ENCODE assay signal across 8 cellular contexts in the genomic region with DNA sequence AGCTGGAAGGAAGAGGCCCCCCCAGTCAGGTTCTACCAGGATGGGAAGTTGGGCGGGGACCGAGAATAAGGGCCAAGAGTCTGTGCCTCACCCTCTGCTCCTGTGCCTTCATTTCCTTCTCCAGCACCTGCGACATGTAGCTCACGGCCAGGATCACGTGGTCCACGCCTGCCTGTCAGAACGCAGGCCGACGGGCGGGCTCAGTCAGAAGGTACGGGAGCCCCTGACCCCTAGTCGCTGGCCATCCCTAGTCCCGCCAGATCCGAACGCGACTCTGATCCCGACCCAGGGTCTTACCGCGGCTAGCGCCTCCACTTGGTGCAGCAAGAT. TPM values are rescaled to one million over a fixed set of nuclear protein-coding genes. Genes with fewer than 3 reads are reported as not detected.
DNase-seq lines count a peak whose midpoint lies in the region; ATAC-seq and TF ChIP-seq lines count a peak whose summit lies in the region.

No MANE protein-coding gene starts in this region.

- peak overlapping the region; percentile 95 for H3K27ac Mint-ChIP-seq in activated T-helper 1 cell treated with anti-CD3 and anti-CD28 coated beads, Interleukin-12 subunit alpha, Interleukin-12 subunit beta, Interleukin-2, Interleukin-4 antibody, amounts not matched to agents 30 ng/mL and 10 ng/mL and 1 ng/mL, durations not matched to agents 14 hours and 24 hours and 36 hours

- DNase-seq in SHP77 (lab: John Stamatoyannopoulos, UW) (peak; percentile 23 to 49), SHP77 treated with DMSO at 0.1 percent for 48 hours (lab: John Stamatoyannopoulos, UW) (no peak), NOMO-1 (lab: John Stamatoyannopoulos, UW; ENCODE audit: unreplicated experiment in 2 of 2) (peak; percentile 10 to 25), fibroblast of peridontal ligament (ENCODE audit: extremely low read depth) (peak; percentile 30)
- DNase-seq in activated T-helper 1 cell treated with anti-CD3 and anti-CD28 coated beads, Interleukin-12 subunit alpha, Interleukin-12 subunit beta, Interleukin-2, Interleukin-4 antibody, amounts not matched to agents 30 ng/mL and 10 ng/mL and 1 ng/mL, durations not matched to agents 14 hours and 24 hours and 36 hours (ENCODE audit: low spot score) = peak; percentile 59

- H3K4me3 Mint-ChIP-seq in activated T-helper 1 cell treated with anti-CD3 and anti-CD28 coated beads, Interleukin-12 subunit alpha, Interleukin-12 subunit beta, Interleukin-2, Interleukin-4 antibody, amounts not matched to agents 30 ng/mL and 10 ng/mL and 1 ng/mL, durations not matched to agents 14 hours and 24 hours and 36 hours = peak overlapping the region; percentile 95

- intact Hi-C loops in activated T-helper 1 cell treated with anti-CD3 and anti-CD28 coated beads, Interleukin-12 subunit alpha, Interleukin-12 subunit beta, Interleukin-2, Interleukin-4 antibody, amounts not matched to agents 30 ng/mL and 10 ng/mL and 1 ng/mL, durations not matched to agents 14 hours and 24 hours and 36 hours (cut with micrococcal nuclease) = loop anchor here (1.0 to 5.0 kb wide), 3 partner anchors 49 to 514 kb away; partner anchors contain the start of genes APEH and GNAI2

- no peaks in the 10 kb centered on the region for H3K79me2 ChIP-seq in neural cell (replicated peaks; ENCODE audit: insufficient read depth, low read length)

- peaks cover 19% of the 10 kb centered on the region for H3K36me3 Mint-ChIP-seq in activated T-helper 1 cell treated with anti-CD3 and anti-CD28 coated beads, Interleukin-12 subunit alpha, Interleukin-12 subunit beta, Interleukin-2, Interleukin-4 antibody, amounts not matched to agents 30 ng/mL and 10 ng/mL and 1 ng/mL, durations not matched to agents 14 hours and 24 hours and 36 hours (ENCODE audit: low read depth)

- H3K9me3 ChIP-seq in neural cell (ENCODE audit: low read length) = no peaks in the 10 kb centered on the region

- no peaks in the 10 kb centered on the region for H3F3A ChIP-seq in neural cell (ENCODE audit: insufficient read depth, low read length, poor library complexity, severe bottlenecking)

- no peaks in the 10 kb centered on the region for H3K27me3 ChIP-seq in neural cell (ENCODE audit: insufficient read depth, low read depth, low read length)

- H3K4me1 Mint-ChIP-seq in activated T-helper 1 cell treated with anti-CD3 and anti-CD28 coated beads, Interleukin-12 subunit alpha, Interleukin-12 subunit beta, Interleukin-2, Interleukin-4 antibody, amounts not matched to agents 30 ng/mL and 10 ng/mL and 1 ng/mL, durations not matched to agents 14 hours and 24 hours and 36 hours (ENCODE audit: low read depth) = peaks cover 40% of the 10 kb centered on the region

- no peaks in the 10 kb centered on the region for H3K9me2 ChIP-seq in neural cell (ENCODE audit: insufficient read depth, low read length)

- TF ChIP-seq RAD21 in neural cell (conservative IDR thresholded peaks at IDR 0.05) = no peak

- no peaks in the 10 kb centered on the region for H3K36me3 ChIP-seq in neural cell (ENCODE audit: insufficient read depth, low read length)

- peak overlapping the region; percentile 99 for H3K4me3 ChIP-seq in neural cell (ENCODE audit: low read length)

- peak overlapping the region; percentile 88 for H3K9ac ChIP-seq in neural cell (ENCODE audit: low read length)

- peak overlapping the region; percentile 82 for H3K27ac ChIP-seq in neural cell (ENCODE audit: low read length)
- H3K27ac ChIP-seq in temporal lobe (ENCODE audit: low read depth, low read length) = peak overlapping the region; percentile 78

- no peak for TF ChIP-seq CTCF in neural cell (IDR thresholded peaks at IDR 0.05; ENCODE audit: poor library complexity, severe bottlenecking)

- no peaks in the 10 kb centered on the region for H3K27me3 Mint-ChIP-seq in activated T-helper 1 cell treated with anti-CD3 and anti-CD28 coated beads, Interleukin-12 subunit alpha, Interleukin-12 subunit beta, Interleukin-2, Interleukin-4 antibody, amounts not matched to agents 30 ng/mL and 10 ng/mL and 1 ng/mL, durations not matched to agents 14 hours and 24 hours and 36 hours (ENCODE audit: insufficient read depth)

- peak overlapping the region; percentile 19 for H2AFZ ChIP-seq in neural cell (ENCODE audit: low read depth, low read length)

- no peaks in the 10 kb centered on the region for H4K20me1 ChIP-seq in neural cell (ENCODE audit: insufficient read depth)

- TF ChIP-seq EP300 in neural cell (conservative IDR thresholded peaks at IDR 0.05; ENCODE audit: poor library complexity, severe bottlenecking) = no peak

- ATAC-seq in HG02938 (IDR thresholded peaks at IDR 0.05; ENCODE audit: unreplicated experiment) = no peak

- no peaks in the 10 kb centered on the region for H3K9me3 Mint-ChIP-seq in activated T-helper 1 cell treated with anti-CD3 and anti-CD28 coated beads, Interleukin-12 subunit alpha, Interleukin-12 subunit beta, Interleukin-2, Interleukin-4 antibody, amounts not matched to agents 30 ng/mL and 10 ng/mL and 1 ng/mL, durations not matched to agents 14 hours and 24 hours and 36 hours

- H3K4me2 ChIP-seq in neural cell (ENCODE audit: low read length) = peak overlapping the region; percentile 80

TF ChIP-seq in neural cell, 6 proteins besides CTCF, POLR2A, EP300 and RAD21:
- TF ChIP-seq MXI1 (conservative IDR thresholded peaks at IDR 0.05; ENCODE audit: poor library complexity, severe bottlenecking) (no peak), SMC3 (conservative IDR thresholded peaks at IDR 0.05; ENCODE audit: poor library complexity) (no peak), TAF1 (IDR thresholded peaks at IDR 0.05; ENCODE audit: low read depth) (no peak), POLR2AphosphoS5 (IDR thresholded peaks at IDR 0.05) (no peak), REST (IDR thresholded peaks at IDR 0.05; ENCODE audit: borderline replicate concordance) (no peak), EZH2 (IDR thresholded peaks at IDR 0.05; ENCODE audit: borderline replicate concordance, insufficient read depth, low read length, poor library complexity, severe bottlenecking) (no peak)

RNA-seq across cellular contexts. Expression of gene GMPPB, which starts 0.5 kb away (rescaled TPM):
- total RNA-seq in activated T-helper 1 cell treated with anti-CD3 and anti-CD28 coated beads, Interleukin-12 subunit alpha, Interleukin-12 subunit beta, Interleukin-2, Interleukin-4 antibody, amounts not matched to agents 30 ng/mL and 10 ng/mL and 1 ng/mL, durations not matched to agents 14 hours and 24 hours and 36 hours = 49.1 and 49.2 TPM in 2 replicates
- polyA plus RNA-seq in neural cell = 20.0 and 20.8 TPM in 2 replicates
- 15.5 and 20.0 TPM in 2 replicates for polyA minus RNA-seq in neural cell
- total RNA-seq in temporal lobe = 5.7 TPM

RNA-seq across cellular contexts. Expression of gene AMIGO3, which starts 3.8 kb away (rescaled TPM):
- total RNA-seq in activated T-helper 1 cell treated with anti-CD3 and anti-CD28 coated beads, Interleukin-12 subunit alpha, Interleukin-12 subunit beta, Interleukin-2, Interleukin-4 antibody, amounts not matched to agents 30 ng/mL and 10 ng/mL and 1 ng/mL, durations not matched to agents 14 hours and 24 hours and 36 hours = 0.39 TPM in 1 of 2 replicates, not detected in the other
- 4.0 and 8.0 TPM in 2 replicates for polyA plus RNA-seq in neural cell
- 3.1 and 6.8 TPM in 2 replicates for polyA minus RNA-seq in neural cell
- total RNA-seq in temporal lobe = 0.25 TPM

RNA-seq across cellular contexts. Expression of gene RNF123, which starts 33.9 kb away (rescaled TPM):
- 53.8 and 54.3 TPM in 2 replicates for total RNA-seq in activated T-helper 1 cell treated with anti-CD3 and anti-CD28 coated beads, Interleukin-12 subunit alpha, Interleukin-12 subunit beta, Interleukin-2, Interleukin-4 antibody, amounts not matched to agents 30 ng/mL and 10 ng/mL and 1 ng/mL, durations not matched to agents 14 hours and 24 hours and 36 hours
- 27.4 and 32.0 TPM in 2 replicates for polyA plus RNA-seq in neural cell
- 29.8 and 37.0 TPM in 2 replicates for polyA minus RNA-seq in neural cell
- total RNA-seq in temporal lobe = 22.6 TPM

RNA-seq across cellular contexts. Expression of gene MST1, which starts 34.0 kb away (rescaled TPM):
- total RNA-seq in activated T-helper 1 cell treated with anti-CD3 and anti-CD28 coated beads, Interleukin-12 subunit alpha, Interleukin-12 subunit beta, Interleukin-2, Interleukin-4 antibody, amounts not matched to agents 30 ng/mL and 10 ng/mL and 1 ng/mL, durations not matched to agents 14 hours and 24 hours and 36 hours = 6.5 and 8.2 TPM in 2 replicates
- polyA plus RNA-seq in neural cell = 62.5 and 64.0 TPM in 2 replicates
- 8.8 and 9.6 TPM in 2 replicates for polyA minus RNA-seq in neural cell
- total RNA-seq in temporal lobe = 5.2 TPM

RNA-seq across cellular contexts. Expression of gene APEH, which starts 49.1 kb away (rescaled TPM):
- 113 and 115 TPM in 2 replicates for total RNA-seq in activated T-helper 1 cell treated with anti-CD3 and anti-CD28 coated beads, Interleukin-12 subunit alpha, Interleukin-12 subunit beta, Interleukin-2, Interleukin-4 antibody, amounts not matched to agents 30 ng/mL and 10 ng/mL and 1 ng/mL, durations not matched to agents 14 hours and 24 hours and 36 hours
- polyA plus RNA-seq in neural cell = 98.4 and 119 TPM in 2 replicates
- polyA minus RNA-seq in neural cell = 84.9 and 93.7 TPM in 2 replicates
- 47.0 TPM for total RNA-seq in temporal lobe
